Comparison of ENCODE assay signal across 18 cellular contexts in the genomic region with DNA sequence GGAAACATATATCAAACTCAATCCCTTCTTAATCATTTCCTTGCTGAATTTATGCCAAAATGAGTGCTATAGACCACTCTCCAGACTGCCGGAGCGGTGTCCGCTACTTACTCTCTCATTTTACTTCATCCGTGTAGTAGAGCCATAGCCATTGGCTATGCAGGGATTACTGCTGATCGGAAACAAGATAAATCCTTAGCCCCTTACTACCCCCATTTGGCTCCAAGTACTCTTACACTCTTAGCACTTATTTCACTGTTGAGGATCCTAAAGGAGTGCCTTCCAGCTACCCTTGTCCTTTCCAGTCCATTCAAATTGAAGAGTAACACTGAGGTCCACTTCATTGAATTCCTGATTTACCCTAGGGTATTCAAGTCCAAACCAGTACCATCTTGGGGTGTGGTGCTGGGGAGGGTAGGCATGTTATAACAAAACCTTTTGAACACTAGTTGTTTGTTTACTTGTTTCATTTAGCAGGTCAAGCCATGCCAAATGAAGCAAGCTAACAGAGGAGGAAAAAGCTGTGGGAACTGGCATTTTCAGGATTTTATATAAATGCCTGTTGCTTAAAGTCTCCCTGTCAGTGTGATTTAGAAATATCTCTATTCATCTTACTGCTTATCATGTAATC.
"Had no signal": no experiment of that assay in that cellular context is flagged by ENCODE, and none has a peak within 500 bp of the region (broad histone marks: within the 10 kb centered on the region; RNA-seq: fewer than 3 reads in every experiment).

No MANE protein-coding gene starts in this region.

- ATAC-seq: activated CD4-positive, CD25-positive, alpha-beta regulatory T cell treated with anti-CD3 and anti-CD28 coated beads, Interleukin-2, amount 50 U/mL, for 24 hours; gastroesophageal sphincter; left lobe of liver; mucosa of descending colon; naive thymus-derived CD8-positive, alpha-beta T cell had no signal

- H3K27ac ChIP-seq: coronary artery, gastroesophageal sphincter, right atrium auricular region, skin epidermis had no signal

- H3K27me3 Mint-ChIP-seq: naive thymus-derived CD8-positive, alpha-beta T cell; type B pancreatic cell had no signal

- H3K4me1 Mint-ChIP-seq: naive thymus-derived CD8-positive, alpha-beta T cell had no signal

- H3K4me3 Mint-ChIP-seq: activated naive CD4-positive, alpha-beta T cell treated with anti-CD3 and anti-CD28 coated beads for 36 hours; naive thymus-derived CD8-positive, alpha-beta T cell; type B pancreatic cell had no signal

- H3K36me3 ChIP-seq: gastroesophageal sphincter, right atrium auricular region had no signal

- H3K9me3 Mint-ChIP-seq: type B pancreatic cell had no signal

- DNase-seq: activated naive CD4-positive, alpha-beta T cell treated with anti-CD3 and anti-CD28 coated beads for 36 hours; central memory CD4-positive, alpha-beta T cell; effector CD8-positive, alpha-beta T cell; islet precursor cell; mucosa of descending colon; naive thymus-derived CD8-positive, alpha-beta T cell; stimulated activated CD4-positive, alpha-beta T cell treated with anti-CD3 and anti-CD28 coated beads, Interleukin-15, amount 100 ng/mL, for 24 hours; stimulated activated CD4-positive, alpha-beta T cell treated with anti-CD3 and anti-CD28 coated beads, Interleukin-4, amount 100 ng/mL, for 24 hours; stimulated activated naive CD4-positive, alpha-beta T cell; substantia nigra; T-helper 9 cell had no signal

- H3K27me3 ChIP-seq: gastroesophageal sphincter, right atrium auricular region had no signal

- H3K9me3 ChIP-seq: gastroesophageal sphincter, mucosa of descending colon had no signal

- H3K27ac Mint-ChIP-seq: activated naive CD4-positive, alpha-beta T cell treated with anti-CD3 and anti-CD28 coated beads for 36 hours; naive thymus-derived CD8-positive, alpha-beta T cell; type B pancreatic cell had no signal

- H3K36me3 Mint-ChIP-seq: naive thymus-derived CD8-positive, alpha-beta T cell; type B pancreatic cell had no signal

- H3K4me1 ChIP-seq: gastroesophageal sphincter, right atrium auricular region had no signal

- H3K4me3 ChIP-seq: coronary artery, gastroesophageal sphincter, mucosa of descending colon, right atrium auricular region, skin epidermis had no signal
